18 cellular contexts compared by ENCODE assay signal in genomic region chr2:215439404-215439803, GRCh38.
"Had no signal": no experiment of that assay in that cellular context is flagged by ENCODE, and none has a peak within 500 bp of the region (broad histone marks: within the 10 kb centered on the region; RNA-seq: fewer than 3 reads in every experiment).

No MANE protein-coding gene starts in this region.

- H3K4me3 Mint-ChIP-seq: activated naive CD8-positive, alpha-beta T cell treated with anti-CD3 and anti-CD28 coated beads, Interleukin-2, amount 10 ng/mL, durations not matched to agents 7 days and 5 days; memory B cell; nephron progenitor cell; stimulated activated effector memory CD8-positive, alpha-beta T cell treated with anti-CD3 and anti-CD28 coated beads, Interleukin-12 subunit alpha, Interleukin-12 subunit beta, amount 100 ng/mL, for 72 hours had no signal

- H3K9me3 ChIP-seq: esophagus squamous epithelium, left ventricle myocardium inferior, prostate gland, tibial nerve, vagina had no signal

- H3K4me1 ChIP-seq: prostate gland had no signal

- H3K27me3 ChIP-seq: tibial nerve, vagina had no signal

- ATAC-seq: right cardiac atrium; stimulated activated effector memory CD8-positive, alpha-beta T cell treated with anti-CD3 and anti-CD28 coated beads, Interleukin-12 subunit alpha, Interleukin-12 subunit beta, amount 100 ng/mL, for 72 hours had no signal

- H3K27ac ChIP-seq: esophagus squamous epithelium, prostate gland, vagina had no signal

- H3K9me3 Mint-ChIP-seq: activated naive CD8-positive, alpha-beta T cell treated with anti-CD3 and anti-CD28 coated beads, Interleukin-2, amount 10 ng/mL, durations not matched to agents 7 days and 5 days; memory B cell; nephron progenitor cell; stimulated activated effector memory CD8-positive, alpha-beta T cell treated with anti-CD3 and anti-CD28 coated beads, Interleukin-12 subunit alpha, Interleukin-12 subunit beta, amount 100 ng/mL, for 72 hours had no signal

- H3K36me3 ChIP-seq: esophagus squamous epithelium, left ventricle myocardium inferior, prostate gland, tibial nerve, vagina had no signal

- DNase-seq: activated CD4-positive, alpha-beta T cell treated with anti-CD3 and anti-CD28 coated beads, Interleukin-2, amount 50 U/mL, for 1 hour; activated CD8-positive, alpha-beta memory T cell treated with anti-CD3 and anti-CD28 coated beads for 24 hours; activated naive CD4-positive, alpha-beta T cell; activated naive CD8-positive, alpha-beta T cell treated with anti-CD3 and anti-CD28 coated beads, Interleukin-2, amount 10 ng/mL, durations not matched to agents 7 days and 5 days; anterior cingulate cortex; esophagus squamous epithelium; glutamatergic neuron; hypothalamus; left ventricle myocardium inferior; nephron progenitor cell; occipital lobe; right cardiac atrium; SW 1271 had no signal

- H3K36me3 Mint-ChIP-seq: activated naive CD8-positive, alpha-beta T cell treated with anti-CD3 and anti-CD28 coated beads, Interleukin-2, amount 10 ng/mL, durations not matched to agents 7 days and 5 days; memory B cell; stimulated activated effector memory CD8-positive, alpha-beta T cell treated with anti-CD3 and anti-CD28 coated beads, Interleukin-12 subunit alpha, Interleukin-12 subunit beta, amount 100 ng/mL, for 72 hours had no signal

- H3K27ac Mint-ChIP-seq: activated naive CD8-positive, alpha-beta T cell treated with anti-CD3 and anti-CD28 coated beads, Interleukin-2, amount 10 ng/mL, durations not matched to agents 7 days and 5 days; memory B cell; nephron progenitor cell; stimulated activated effector memory CD8-positive, alpha-beta T cell treated with anti-CD3 and anti-CD28 coated beads, Interleukin-12 subunit alpha, Interleukin-12 subunit beta, amount 100 ng/mL, for 72 hours had no signal

- H3K4me3 ChIP-seq: esophagus squamous epithelium, left ventricle myocardium inferior, prostate gland, tibial nerve, vagina had no signal
